ENCODE assay signal across 9 cellular contexts in the genomic region with DNA sequence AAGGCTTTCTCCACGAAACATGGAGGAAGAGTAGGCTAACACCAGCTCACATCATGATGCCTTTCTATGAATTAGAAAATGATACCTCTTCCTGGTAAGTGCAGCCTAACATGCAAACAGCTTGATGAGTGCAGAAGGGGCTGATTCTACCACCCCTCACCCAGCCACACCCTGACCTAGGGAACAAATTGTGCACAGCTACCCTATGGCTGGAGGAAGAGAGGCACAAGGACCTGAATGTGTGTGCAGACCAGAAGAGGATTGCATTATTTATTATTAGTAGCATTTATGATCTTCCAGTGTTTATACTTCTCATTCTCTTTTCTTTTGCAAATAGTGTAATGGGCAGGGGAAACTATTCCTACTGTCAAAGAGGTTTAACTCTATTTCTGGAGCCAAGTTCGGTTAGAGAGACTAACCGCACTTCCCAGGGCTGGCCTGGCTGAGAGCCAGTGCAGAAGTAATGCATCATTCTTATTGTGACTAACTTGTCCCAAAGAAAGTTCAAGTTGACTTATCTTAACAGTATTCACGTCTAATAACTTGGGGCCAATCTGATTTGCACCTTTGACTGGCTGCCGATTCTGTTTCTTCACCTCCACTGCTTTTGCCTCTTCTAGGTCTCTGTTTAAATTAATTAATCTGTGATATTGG.
A peak's percentile ranks its signal among the peaks of the same experiment; 100 is the strongest.
DNase-seq lines count a peak whose midpoint lies in the region; ATAC-seq and TF ChIP-seq lines count a peak whose summit lies in the region.
"Had no signal": no experiment of that assay in that cellular context is flagged by ENCODE, and none has a peak within 500 bp of the region (broad histone marks: within the 10 kb centered on the region; RNA-seq: fewer than 3 reads in every experiment).

No MANE protein-coding gene starts in this region.

- 0 out of 2 replicates have a peak, but pooled peaks cover 4% of the 10 kb centered on the region for H3F3A ChIP-seq in Loucy (ENCODE audit: low read depth)

- H3K79me2 ChIP-seq in Loucy (ENCODE audit: insufficient read depth, low read length): no peaks in the 10 kb centered on the region

- H4K20me1 ChIP-seq in Loucy (ENCODE audit: insufficient read depth, low read length, poor library complexity, severe bottlenecking): no peaks in the 10 kb centered on the region

- no peaks in the 10 kb centered on the region for H3K36me3 ChIP-seq in Loucy (ENCODE audit: insufficient read depth, low read length)

- H3K4me3 ChIP-seq in Loucy (ENCODE audit: low read length, poor library complexity, severe bottlenecking): peak overlapping the region; percentile 37

- H3K9me3 ChIP-seq in Loucy (ENCODE audit: insufficient read depth, low read depth, low read length): peaks cover 4% of the 10 kb centered on the region; the same call in 1 of the 2 replicates

- peak overlapping the region; percentile 61 for H3K9ac ChIP-seq in Loucy (ENCODE audit: low read depth, low read length, poor library complexity, severe bottlenecking)

- DNase-seq in AG08395 (ENCODE audit: low spot score): peak; percentile 71
- DNase-seq in astrocyte of the hippocampus (ENCODE audit: low read depth, low spot score): peak; percentile 96
- peak; percentile 93 for DNase-seq in posterior vena cava (ENCODE audit: low spot score)
- DNase-seq in NAMALWA (ENCODE audit: low spot score): no peak
- DNase-seq: NCI-H446 treated with DMSO at 0.1 percent for 48 hours had no signal

- H2AFZ ChIP-seq in Loucy (ENCODE audit: low read length): peak overlapping the region; percentile 65

- TF ChIP-seq CTCF in Loucy (conservative IDR thresholded peaks at IDR 0.05; ENCODE audit: low read length): no peak

- H3K4me1 ChIP-seq in Loucy (ENCODE audit: insufficient read depth, low read length, poor library complexity, severe bottlenecking): peaks cover 53% of the 10 kb centered on the region

- intact Hi-C loops in posterior vena cava (cut with DNase I): loop anchor here in 1 of 2 donors (1.0 kb wide), 1 partner anchor 28 kb away; no protein-coding TSS in a partner anchor

- no peaks in the 10 kb centered on the region for H3K9me2 ChIP-seq in Loucy (replicated peaks; ENCODE audit: low read depth, low read length)

- ATAC-seq in GM18520 (IDR thresholded peaks at IDR 0.05; ENCODE audit: unreplicated experiment) (no peak), HG02852 (IDR thresholded peaks at IDR 0.05; ENCODE audit: unreplicated experiment) (no peak), GM18870 (IDR thresholded peaks at IDR 0.05; ENCODE audit: unreplicated experiment) (no peak)

- H3K4me2 ChIP-seq in Loucy (ENCODE audit: low read depth, low read length, poor library complexity, severe bottlenecking): peak overlapping the region; percentile 40

- H3K27me3 ChIP-seq in Loucy (ENCODE audit: insufficient read depth, low read length, poor library complexity, severe bottlenecking): no peaks in the 10 kb centered on the region
